ENCODE assay signal across 1 cellular context in genomic region chr18:7221424-7222155, GRCh38.
A peak's percentile ranks its signal among the peaks of the same experiment; 100 is the strongest.
TF ChIP-seq lines count a peak whose summit lies in the region.

No MANE protein-coding gene starts in this region.

TF ChIP-seq in HEK293, 187 proteins besides CTCF, POLR2A, EP300 and RAD21 (continued from another document and continues in another):
- TF ChIP-seq HIC1 (tag by site-specific recombination; IDR thresholded peaks at IDR 0.05) = no peak
- TF ChIP-seq SP7 (tag by site-specific recombination; IDR thresholded peaks at IDR 0.05) = no peak
- TF ChIP-seq ZSCAN4 (tag by site-specific recombination; IDR thresholded peaks at IDR 0.05) = no peak
- TF ChIP-seq ZSCAN30 (tag by site-specific recombination; IDR thresholded peaks at IDR 0.05) = no peak
- TF ChIP-seq ZSCAN16 (tag by site-specific recombination; IDR thresholded peaks at IDR 0.05) = peak; percentile 92
- 0 out of 2 replicates have a peak, but pooled peaks have one; percentile 22 for TF ChIP-seq ZNF501 (tag by site-specific recombination; IDR thresholded peaks at IDR 0.05)
- TF ChIP-seq GLIS1 (tag by site-specific recombination; IDR thresholded peaks at IDR 0.05) = no peak
- TF ChIP-seq REST (tag by site-specific recombination; IDR thresholded peaks at IDR 0.05) = no peak
- TF ChIP-seq BCL11B (tag by site-specific recombination; IDR thresholded peaks at IDR 0.05; ENCODE audit: low read depth) = no peak
- TF ChIP-seq ZNF704 (tag by site-specific recombination; IDR thresholded peaks at IDR 0.05) = no peak
- TF ChIP-seq ZNF777 (tag by site-specific recombination; IDR thresholded peaks at IDR 0.05; ENCODE audit: borderline replicate concordance) = no peak
- TF ChIP-seq ZNF239 (tag by site-specific recombination; IDR thresholded peaks at IDR 0.05) = no peak
- TF ChIP-seq PATZ1 (tag by site-specific recombination; IDR thresholded peaks at IDR 0.05) = no peak
- no peak for TF ChIP-seq ZNF561 (tag by site-specific recombination; IDR thresholded peaks at IDR 0.05; ENCODE audit: borderline replicate concordance)
- no peak for TF ChIP-seq KLF8 (tag by site-specific recombination; IDR thresholded peaks at IDR 0.05)
- no peak for TF ChIP-seq INSM2 (tag by site-specific recombination; IDR thresholded peaks at IDR 0.05)
- TF ChIP-seq ZNF10 (tag by site-specific recombination; IDR thresholded peaks at IDR 0.05) = no peak
- no peak for TF ChIP-seq ZNF707 (tag by site-specific recombination; IDR thresholded peaks at IDR 0.05)
- no peak for TF ChIP-seq ZBTB6 (tag by site-specific recombination; IDR thresholded peaks at IDR 0.05)
- TF ChIP-seq ZNF658 (tag by site-specific recombination; IDR thresholded peaks at IDR 0.05) = no peak
- TF ChIP-seq TSHZ1 (tag by site-specific recombination; IDR thresholded peaks at IDR 0.05; ENCODE audit: borderline replicate concordance) = no peak
- TF ChIP-seq AEBP2 (tag by site-specific recombination; IDR thresholded peaks at IDR 0.05; ENCODE audit: borderline replicate concordance) = no peak
- TF ChIP-seq ZNF391 (tag by site-specific recombination; IDR thresholded peaks at IDR 0.05; ENCODE audit: borderline replicate concordance, low read depth) = no peak
- TF ChIP-seq TRIM28 (IDR thresholded peaks at IDR 0.05; ENCODE audit: borderline replicate concordance, low read length) = no peak
- TF ChIP-seq ZNF18 (tag by site-specific recombination; IDR thresholded peaks at IDR 0.05) = no peak
- no peak for TF ChIP-seq ZIC2 (tag by site-specific recombination; IDR thresholded peaks at IDR 0.05)
- no peak for TF ChIP-seq ZNF530 (tag by site-specific recombination; IDR thresholded peaks at IDR 0.05; ENCODE audit: low read depth)
